In genomic region chr17:15465045-15465701, GRCh38 we compare ENCODE assay signal across 21 cellular contexts.
"Had no signal": no experiment of that assay in that cellular context is flagged by ENCODE, and none has a peak within 500 bp of the region (broad histone marks: within the 10 kb centered on the region; RNA-seq: fewer than 3 reads in every experiment).

No MANE protein-coding gene starts in this region.

- H3K4me3 ChIP-seq: dorsolateral prefrontal cortex, esophagus muscularis mucosa, gastrocnemius medialis, tibial artery had no signal

- DNase-seq: activated CD4-positive, alpha-beta memory T cell treated with anti-CD3 and anti-CD28 coated beads for 36 hours; activated CD4-positive, alpha-beta T cell treated with anti-CD3 and anti-CD28 coated beads for 48 hours; activated effector memory CD4-positive, alpha-beta T cell treated with Interleukin-2 at 50 U/mL for 16 hours; activated naive CD4-positive, alpha-beta T cell treated with anti-CD3 and anti-CD28 coated beads for 36 hours; activated naive CD8-positive, alpha-beta T cell treated with anti-CD3 and anti-CD28 coated beads, Interleukin-2, amount 10 ng/mL, durations not matched to agents 7 days and 5 days; activated T-cell treated with anti-CD3 and anti-CD28 coated beads, Interleukin-2, amount 50 U/mL, for 72 hours; central memory CD4-positive, alpha-beta T cell; dorsolateral prefrontal cortex; effector memory CD8-positive, alpha-beta T cell; gastrocnemius medialis; left ventricle myocardium superior; mammary epithelial cell; nephron progenitor cell; small intestine; stimulated activated CD4-positive, alpha-beta T cell treated with anti-CD3 and anti-CD28 coated beads, Interleukin-2, amount 100 ng/mL, for 24 hours; stimulated activated naive CD8-positive, alpha-beta T cell treated with anti-CD3 and anti-CD28 coated beads, Interleukin-15, amount 100 ng/mL, for 72 hours; T-helper 17 cell; tibial artery had no signal

- ATAC-seq: activated T-cell treated with anti-CD3 and anti-CD28 coated beads, Interleukin-2, amount 50 U/mL, for 72 hours; effector memory CD8-positive, alpha-beta T cell; stimulated activated effector memory CD8-positive, alpha-beta T cell treated with anti-CD3 and anti-CD28 coated beads, Interleukin-12 subunit alpha, Interleukin-12 subunit beta, amount 100 ng/mL, for 72 hours; stimulated activated naive CD8-positive, alpha-beta T cell treated with anti-CD3 and anti-CD28 coated beads, Interleukin-15, amount 100 ng/mL, for 72 hours; T-helper 17 cell had no signal

- FAIRE-seq: small intestine had no signal

- H3K9me3 ChIP-seq: esophagus muscularis mucosa, gastrocnemius medialis, tibial artery had no signal

- H3K36me3 ChIP-seq: esophagus muscularis mucosa, gastrocnemius medialis, tibial artery had no signal

- H3K9ac ChIP-seq: parathyroid adenoma had no signal

- H3K27ac ChIP-seq: gastrocnemius medialis, parathyroid adenoma had no signal

- H2AFZ ChIP-seq: parathyroid adenoma had no signal

- H3K27me3 ChIP-seq: dorsolateral prefrontal cortex, esophagus muscularis mucosa, gastrocnemius medialis, tibial artery had no signal
